In genomic region chr20:50299325-50299629, GRCh38 we compare ENCODE assay signal across 19 cellular contexts.
"Had no signal": no experiment of that assay in that cellular context is flagged by ENCODE, and none has a peak within 500 bp of the region (broad histone marks: within the 10 kb centered on the region; RNA-seq: fewer than 3 reads in every experiment).

No MANE protein-coding gene starts in this region.

- H3K9ac ChIP-seq: SK-N-SH had no signal

- DNase-seq: KBM-7, MV-4-11, NCI-H1048, NCI-H1105, NCI-H1417, NCI-H1436 treated with DMSO at 0.1 percent for 48 hours, NCI-H1694 treated with DMSO at 0.1 percent for 48 hours, NCI-H1930, NCI-H2081, NCI-H2107, NCI-H2227 treated with DMSO at 0.1 percent for 48 hours, NCI-H524, NCI-H526 treated with DMSO at 0.1 percent for 48 hours, NCI-H748 treated with DMSO at 0.1 percent for 48 hours, PC-3, SHP77, SK-N-SH, SW 1271 had no signal

- H3K9me3 ChIP-seq: SK-N-SH had no signal

- ATAC-seq: Panc1, PC-3 had no signal

- H3K4me2 ChIP-seq: SK-N-SH had no signal
